ENCODE assay signal across 1 cellular context in the genomic region with DNA sequence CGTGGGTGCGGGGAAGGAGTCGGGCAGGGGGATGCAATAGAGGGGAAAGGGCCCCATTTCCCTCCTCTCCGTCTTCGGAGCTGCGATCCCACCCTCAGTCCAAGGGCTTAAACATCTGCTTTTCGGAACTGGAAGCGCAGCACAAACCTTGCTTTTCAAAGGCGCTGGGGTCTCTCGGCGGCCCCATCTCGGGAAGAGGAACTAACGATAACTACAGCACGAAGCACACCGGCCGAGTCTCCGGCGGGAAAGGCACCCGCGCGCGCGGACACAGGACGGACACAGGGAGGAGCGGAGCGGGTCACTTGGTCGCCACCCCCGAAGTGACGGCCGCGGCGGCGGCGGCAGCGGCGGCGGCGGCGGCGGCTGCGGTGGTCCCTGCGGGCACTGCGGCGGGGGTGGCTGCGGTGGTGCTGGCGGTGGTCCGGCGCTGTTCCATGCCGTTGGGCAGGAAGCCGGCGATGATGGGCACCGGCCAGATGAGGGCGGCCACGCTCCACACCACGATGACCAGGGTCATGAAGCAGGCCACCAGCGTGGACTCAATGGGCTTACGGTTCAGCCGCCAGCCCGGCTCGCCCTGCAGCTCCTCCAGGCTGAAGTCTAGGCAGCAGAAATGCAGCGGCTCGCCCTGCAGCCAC.
TF ChIP-seq lines count a peak whose summit lies in the region.

No MANE protein-coding gene starts in this region.

TF ChIP-seq in endothelial cell of umbilical vein, 7 proteins besides CTCF, POLR2A, EP300 and RAD21:
- no peak for TF ChIP-seq EZH2 (IDR thresholded peaks at IDR 0.05; ENCODE audit: borderline replicate concordance, low read depth, low read length, severe bottlenecking)
- TF ChIP-seq, protein P1, sequence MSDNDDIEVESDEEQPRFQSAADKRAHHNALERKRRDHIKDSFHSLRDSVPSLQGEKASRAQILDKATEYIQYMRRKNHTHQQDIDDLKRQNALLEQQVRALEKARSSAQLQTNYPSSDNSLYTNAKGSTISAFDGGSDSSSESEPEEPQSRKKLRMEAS (IDR thresholded peaks at IDR 0.05; ENCODE audit: insufficient read depth, insufficient read length) = peak; percentile 23
